8 cellular contexts compared by ENCODE assay signal in genomic region chr6:37102299-37103168, GRCh38.
DNase-seq lines count a peak whose midpoint lies in the region; ATAC-seq and TF ChIP-seq lines count a peak whose summit lies in the region.

No MANE protein-coding gene starts in this region.

- POLR2A ChIA-PET in activated CD4-positive, alpha-beta T cell treated with anti-CD3 and anti-CD28 coated beads, Interleukin-2, amount 10 ng/mL, durations not matched to agents 7 days and 5 days (lab: Charles Lee): interaction anchor here (0.5 to 0.6 kb wide), 2 partner anchors 21 to 81 kb away, joined by 3 read pairs; no protein-coding TSS in a partner anchor

- H3K27me3 Mint-ChIP-seq in activated CD4-positive, alpha-beta T cell treated with anti-CD3 and anti-CD28 coated beads, Interleukin-2, amount 10 ng/mL, durations not matched to agents 7 days and 5 days: no peaks in the 10 kb centered on the region

- ATAC-seq in GM19025 (IDR thresholded peaks at IDR 0.05; ENCODE audit: low read depth, unreplicated experiment) (peak; percentile 68), HG03354 (IDR thresholded peaks at IDR 0.05; ENCODE audit: poor library complexity, severe bottlenecking, unreplicated experiment) (peak; percentile 85)

- H3K27ac ChIP-seq in coronary artery: peak overlapping the region; percentile 57 to 84

- CTCF ChIA-PET in activated CD4-positive, alpha-beta T cell treated with anti-CD3 and anti-CD28 coated beads, Interleukin-2, amount 10 ng/mL, durations not matched to agents 7 days and 5 days (lab: Charles Lee): interaction anchor here (0.6 to 1.3 kb wide), 6 partner anchors 8 to 69 kb away, joined by 3 to 4 read pairs (median 3); no protein-coding TSS in a partner anchor

- DNase-seq in AG08396 (ENCODE audit: low spot score) (peak; percentile 94), NCI-H510A (lab: John Stamatoyannopoulos, UW) (peak; percentile 99), coronary artery (ENCODE audit: low spot score) (peak; percentile 97), left kidney (ENCODE audit: low read depth, low spot score) (peak; percentile 98)
- peak; percentile 78 for DNase-seq in activated CD4-positive, alpha-beta T cell treated with anti-CD3 and anti-CD28 coated beads, Interleukin-2, amount 10 ng/mL, durations not matched to agents 7 days and 5 days
- DNase-seq in stimulated activated CD4-positive, alpha-beta T cell treated with anti-CD3 and anti-CD28 coated beads, Interleukin-1b, Interleukin-23, amount 100 ng/mL, for 4 hours (ENCODE audit: low read depth in 2 of 2): peak; percentile 34 to 46

- TF ChIP-seq CTCF in coronary artery (IDR thresholded peaks at IDR 0.05): no peak

- peak overlapping the region; percentile 70 for H3K4me3 Mint-ChIP-seq in activated CD4-positive, alpha-beta T cell treated with anti-CD3 and anti-CD28 coated beads, Interleukin-2, amount 10 ng/mL, durations not matched to agents 7 days and 5 days

- no peaks in the 10 kb centered on the region for H3K9me3 Mint-ChIP-seq in activated CD4-positive, alpha-beta T cell treated with anti-CD3 and anti-CD28 coated beads, Interleukin-2, amount 10 ng/mL, durations not matched to agents 7 days and 5 days

- peak overlapping the region; percentile 88 for H3K27ac Mint-ChIP-seq in activated CD4-positive, alpha-beta T cell treated with anti-CD3 and anti-CD28 coated beads, Interleukin-2, amount 10 ng/mL, durations not matched to agents 7 days and 5 days

- H3K36me3 Mint-ChIP-seq in activated CD4-positive, alpha-beta T cell treated with anti-CD3 and anti-CD28 coated beads, Interleukin-2, amount 10 ng/mL, durations not matched to agents 7 days and 5 days (ENCODE audit: low read depth): no peaks in the 10 kb centered on the region

- H3K4me1 Mint-ChIP-seq in activated CD4-positive, alpha-beta T cell treated with anti-CD3 and anti-CD28 coated beads, Interleukin-2, amount 10 ng/mL, durations not matched to agents 7 days and 5 days: peaks cover 54% of the 10 kb centered on the region

- H3K4me3 ChIP-seq in coronary artery: peak overlapping the region; percentile 70

Comparison
In these comparisons a context has a peak if more than half of its experiments do, and no peak if none do; other contexts are left out.
1. Peak in every context shown above with its lines: DNase-seq, ATAC-seq, H3K4me3 ChIP-seq and H3K27ac ChIP-seq.
2. DNase-seq: peak in every context shown above with its lines; median percentile 99 in NCI-H510A; 98 in left kidney; 97 in coronary artery; 94 in AG08396; 78 in activated CD4-positive, alpha-beta T cell treated with anti-CD3 and anti-CD28 coated beads, Interleukin-2, amount 10 ng/mL, durations not matched to agents 7 days and 5 days; 40 in stimulated activated CD4-positive, alpha-beta T cell treated with anti-CD3 and anti-CD28 coated beads, Interleukin-1b, Interleukin-23, amount 100 ng/mL, for 4 hours.